ENCODE assay signal across 1 cellular context in the genomic region with DNA sequence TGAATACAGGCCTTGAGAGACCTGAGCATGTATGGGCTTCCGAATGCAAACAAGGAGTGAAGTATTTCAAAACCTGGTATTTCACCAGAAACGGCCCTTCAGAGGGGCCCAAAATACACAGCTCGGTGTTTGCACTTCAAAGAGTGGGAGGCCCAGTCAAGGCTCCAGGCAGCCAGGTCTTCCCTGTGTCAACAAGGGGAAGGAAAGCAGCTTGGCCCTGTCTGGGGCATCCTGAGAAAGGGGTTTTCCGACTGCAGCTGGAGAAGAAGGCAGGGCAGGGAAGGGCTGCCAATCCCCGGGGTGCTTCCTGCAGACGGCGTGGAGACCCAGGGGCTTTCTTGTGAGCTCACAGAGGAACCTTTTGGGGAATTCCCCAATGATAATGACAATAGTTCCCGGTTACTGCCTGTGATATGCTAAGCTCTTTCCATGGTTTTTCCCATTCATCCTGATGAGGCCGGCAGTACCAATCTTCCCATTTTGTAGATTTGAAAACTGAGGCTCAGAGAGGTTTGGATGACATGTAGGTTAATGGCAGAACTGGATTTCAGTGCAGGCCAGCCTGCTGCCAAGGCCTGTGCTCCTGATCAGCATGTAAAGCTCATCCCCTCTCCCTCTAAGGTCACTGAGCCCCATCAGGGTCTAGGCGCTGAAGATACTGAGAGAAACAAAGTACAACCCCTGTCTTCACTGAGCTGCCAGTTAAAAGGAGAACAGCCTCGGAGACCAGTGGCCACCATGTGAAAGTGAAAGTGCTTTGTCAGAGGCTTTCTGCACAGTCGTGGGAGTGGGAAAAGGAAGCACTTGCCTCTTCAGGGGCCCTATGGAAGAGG.
TF ChIP-seq lines count a peak whose summit lies in the region.

No MANE protein-coding gene starts in this region.

TF ChIP-seq in HEK293, 187 proteins besides CTCF, POLR2A, EP300 and RAD21 (continued from another document):
- TF ChIP-seq, protein P1, sequence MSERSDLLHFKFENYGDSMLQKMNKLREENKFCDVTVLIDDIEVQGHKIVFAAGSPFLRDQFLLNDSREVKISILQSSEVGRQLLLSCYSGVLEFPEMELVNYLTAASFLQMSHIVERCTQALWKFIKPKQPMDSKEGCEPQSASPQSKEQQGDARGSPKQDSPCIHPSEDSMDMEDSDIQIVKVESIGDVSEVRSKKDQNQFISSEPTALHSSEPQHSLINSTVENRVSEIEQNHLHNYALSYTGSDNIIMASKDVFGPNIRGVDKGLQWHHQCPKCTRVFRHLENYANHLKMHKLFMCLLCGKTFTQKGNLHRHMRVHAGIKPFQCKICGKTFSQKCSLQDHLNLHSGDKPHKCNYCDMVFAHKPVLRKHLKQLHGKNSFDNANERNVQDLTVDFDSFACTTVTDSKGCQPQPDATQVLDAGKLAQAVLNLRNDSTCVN (tag by site-specific recombination; optimal IDR thresholded peaks at IDR 0.05): no peak
- TF ChIP-seq ZNF580 (tag by site-specific recombination; IDR thresholded peaks at IDR 0.05): no peak
- TF ChIP-seq ZNF23 (tag by site-specific recombination; IDR thresholded peaks at IDR 0.05; ENCODE audit: borderline replicate concordance): no peak
- no peak for TF ChIP-seq ZNF660 (tag by site-specific recombination; IDR thresholded peaks at IDR 0.05)
- TF ChIP-seq EGR2 (tag by site-specific recombination; IDR thresholded peaks at IDR 0.05; ENCODE audit: low read depth): 0 out of 2 replicates have a peak, but pooled peaks have one; percentile 15
TF ChIP-seq in HEK293: peak in this region for 3.
